8 cellular contexts compared by ENCODE assay signal in the genomic region with DNA sequence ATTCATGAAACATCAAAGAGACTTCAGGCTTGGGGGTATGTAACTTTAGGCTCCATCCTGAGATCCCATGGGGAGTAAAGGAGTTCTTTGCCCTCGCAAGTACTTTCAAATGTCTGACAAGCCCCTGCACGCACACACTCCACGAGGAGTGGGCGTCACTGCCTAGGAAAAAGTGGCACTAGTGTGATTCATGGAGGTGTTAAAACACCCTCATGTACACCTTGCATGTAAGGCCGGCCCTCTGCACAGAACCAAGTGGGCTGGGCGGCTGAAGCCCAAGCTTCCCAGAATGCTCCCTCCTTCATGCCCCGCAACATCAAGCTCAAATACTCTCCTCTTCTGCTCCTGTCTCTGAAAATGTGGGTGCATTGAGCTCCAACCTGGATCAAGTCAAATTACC. TPM values are rescaled to one million over a fixed set of nuclear protein-coding genes. Genes with fewer than 3 reads are reported as not detected.
"Had no signal": no experiment of that assay in that cellular context is flagged by ENCODE, and none has a peak within 500 bp of the region (broad histone marks: within the 10 kb centered on the region; RNA-seq: fewer than 3 reads in every experiment).

No MANE protein-coding gene starts in this region.

- H3K27ac Mint-ChIP-seq: activated CD8-positive, alpha-beta T cell treated with anti-CD3 and anti-CD28 coated beads for 36 hours; activated naive CD8-positive, alpha-beta T cell treated with anti-CD3 and anti-CD28 coated beads, Interleukin-2, amount 10 ng/mL, durations not matched to agents 7 days and 5 days; nephron progenitor cell had no signal

- H3K9me3 ChIP-seq: transverse colon had no signal

- DNase-seq: cortex of kidney had no signal

- H3K4me3 Mint-ChIP-seq: activated CD8-positive, alpha-beta T cell treated with anti-CD3 and anti-CD28 coated beads for 36 hours; activated naive CD8-positive, alpha-beta T cell treated with anti-CD3 and anti-CD28 coated beads, Interleukin-2, amount 10 ng/mL, durations not matched to agents 7 days and 5 days; nephron progenitor cell had no signal

- H3K4me1 Mint-ChIP-seq: activated naive CD8-positive, alpha-beta T cell treated with anti-CD3 and anti-CD28 coated beads, Interleukin-2, amount 10 ng/mL, durations not matched to agents 7 days and 5 days had no signal

- H3K27ac ChIP-seq: cardiac muscle cell, WERI-Rb-1 had no signal

- H3K27me3 ChIP-seq: cardiac muscle cell, transverse colon had no signal

- H3K4me3 ChIP-seq: cardiac muscle cell, transverse colon had no signal

- H3K9me3 Mint-ChIP-seq: activated CD8-positive, alpha-beta T cell treated with anti-CD3 and anti-CD28 coated beads for 36 hours; activated naive CD8-positive, alpha-beta T cell treated with anti-CD3 and anti-CD28 coated beads, Interleukin-2, amount 10 ng/mL, durations not matched to agents 7 days and 5 days; nephron progenitor cell had no signal

- H3K36me3 ChIP-seq: cardiac muscle cell, transverse colon, WERI-Rb-1 had no signal

- H3K27me3 Mint-ChIP-seq: activated CD8-positive, alpha-beta T cell treated with anti-CD3 and anti-CD28 coated beads for 36 hours; activated naive CD8-positive, alpha-beta T cell treated with anti-CD3 and anti-CD28 coated beads, Interleukin-2, amount 10 ng/mL, durations not matched to agents 7 days and 5 days had no signal

RNA-seq across cellular contexts. Expression of gene GDF7, which starts 23.9 kb away (rescaled TPM):
- total RNA-seq: activated CD8-positive, alpha-beta T cell treated with anti-CD3 and anti-CD28 coated beads for 36 hours; activated naive CD8-positive, alpha-beta T cell treated with anti-CD3 and anti-CD28 coated beads, Interleukin-2, amount 10 ng/mL, durations not matched to agents 7 days and 5 days; osteoblast had no signal
